Comparison of ENCODE assay signal across 9 cellular contexts in the genomic region with DNA sequence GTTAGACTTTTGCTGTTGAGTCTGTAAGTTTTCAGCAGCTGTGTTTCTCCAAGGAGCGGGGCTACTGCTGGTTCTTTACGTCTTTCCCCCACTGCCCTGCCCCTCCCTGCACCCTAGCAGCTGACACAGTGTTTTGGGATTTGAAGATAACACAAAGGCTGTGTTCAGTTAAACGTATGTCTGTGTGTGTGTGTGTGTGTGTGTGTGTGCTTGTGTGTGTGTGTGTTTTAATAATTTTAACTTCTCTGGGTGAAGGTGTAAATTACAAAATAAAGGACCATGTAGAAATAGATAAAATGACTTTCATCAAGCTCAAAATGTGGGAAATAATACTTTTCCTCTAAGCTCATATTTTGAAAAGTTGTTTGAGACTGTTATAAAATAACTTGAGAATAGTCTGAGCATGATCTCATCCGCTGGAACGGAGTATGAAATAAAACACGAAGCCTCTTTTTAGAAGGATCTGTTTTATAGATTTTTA. TPM values are rescaled to one million over a fixed set of nuclear protein-coding genes. Genes with fewer than 3 reads are reported as not detected.
A peak's percentile ranks its signal among the peaks of the same experiment; 100 is the strongest.
DNase-seq lines count a peak whose midpoint lies in the region; ATAC-seq and TF ChIP-seq lines count a peak whose summit lies in the region.
"Had no signal": no experiment of that assay in that cellular context is flagged by ENCODE, and none has a peak within 500 bp of the region (broad histone marks: within the 10 kb centered on the region; RNA-seq: fewer than 3 reads in every experiment).

No MANE protein-coding gene starts in this region.

- H3K4me1 Mint-ChIP-seq in CD14-positive monocyte, result peaks cover 27% of the 10 kb centered on the region

- H3K9me3 Mint-ChIP-seq in CD14-positive monocyte, result peaks cover 0 to 3% (median 0%) of the 10 kb centered on the region in 7 donors

- H3K4me3 Mint-ChIP-seq in CD14-positive monocyte, result no peak overlapping the region

- intact Hi-C loops in CD14-positive monocyte (cut with micrococcal nuclease), result no loop called here

- no peak for ATAC-seq in GM18868 (IDR thresholded peaks at IDR 0.05; ENCODE audit: unreplicated experiment)
- ATAC-seq in GM18873 (IDR thresholded peaks at IDR 0.05; ENCODE audit: low FRiP score, unreplicated experiment), result no peak

- DNase-seq in NCI-H226 (peak; percentile 81), kidney tubule cell (ENCODE audit: low spot score) (peak; percentile 39), CD14-positive monocyte (ENCODE audit: low spot score) (no peak)
- DNase-seq in activated naive CD4-positive, alpha-beta T cell treated with anti-CD3 and anti-CD28 coated beads, Interleukin-2, amount 50 U/mL, for 16 hours, result no peak
- DNase-seq: SHP77 had no signal

- no peak for TF ChIP-seq CTCF in CD14-positive monocyte (IDR thresholded peaks at IDR 0.05)

- H3K27ac ChIP-seq in cingulate gyrus (ENCODE audit: low read depth, low read length) (peak overlapping the region; percentile 91), temporal lobe (ENCODE audit: low read depth, low read length) (peak overlapping the region; percentile 67)

- no peak overlapping the region for H3K27ac Mint-ChIP-seq in CD14-positive monocyte

- H3K36me3 Mint-ChIP-seq in CD14-positive monocyte, result no peaks in the 10 kb centered on the region

- peaks cover 0 to 1% (median 1%) of the 10 kb centered on the region in 3 donors for H3K27me3 Mint-ChIP-seq in CD14-positive monocyte (ENCODE audit: low read depth in 3 of 3)

RNA-seq across cellular contexts. Expression of a gene that starts 10.9 kb away (rescaled TPM):
- 30.5 TPM for total RNA-seq in temporal lobe
- polyA plus RNA-seq in CD14-positive monocyte, result 1 to 10 TPM; 4.5 to 8.0 TPM

RNA-seq across cellular contexts. Expression of a gene that starts 50.7 kb away (rescaled TPM):
- total RNA-seq in temporal lobe, result not detected
- under 1 TPM; 0.18 to 0.21 TPM for polyA plus RNA-seq in CD14-positive monocyte

Comparison
In these comparisons a context has a peak if more than half of its experiments do, and no peak if none do; other contexts are left out.
1. DNase-seq: peak in NCI-H226 (single experiment) and kidney tubule cell (single experiment); none in CD14-positive monocyte (single experiment) and activated naive CD4-positive, alpha-beta T cell treated with anti-CD3 and anti-CD28 coated beads, Interleukin-2, amount 50 U/mL, for 16 hours (single experiment).